10 cellular contexts compared by ENCODE assay signal in genomic region chr10:110241407-110241806, GRCh38. TPM values are rescaled to one million over a fixed set of nuclear protein-coding genes. Genes with fewer than 3 reads are reported as not detected.
DNase-seq lines count a peak whose midpoint lies in the region; ATAC-seq and TF ChIP-seq lines count a peak whose summit lies in the region.
"Had no signal": no experiment of that assay in that cellular context is flagged by ENCODE, and none has a peak within 500 bp of the region (broad histone marks: within the 10 kb centered on the region; RNA-seq: fewer than 3 reads in every experiment).

No MANE protein-coding gene starts in this region.

- intact Hi-C loops in naive thymus-derived CD4-positive, alpha-beta T cell (cut with micrococcal nuclease): loop anchor here in 1 of 2 donors (5.0 kb wide), 1 partner anchor 36 kb away; no protein-coding TSS in a partner anchor

- peaks cover 15% of the 10 kb centered on the region for H3K4me1 Mint-ChIP-seq in activated CD4-positive, alpha-beta T cell treated with anti-CD3 and anti-CD28 coated beads, Interleukin-2, amount 10 ng/mL, durations not matched to agents 7 days and 5 days
- H3K4me1 Mint-ChIP-seq in naive thymus-derived CD4-positive, alpha-beta T cell: peaks cover 18 to 58% (median 43%) of the 10 kb centered on the region in 7 donors

- POLR2A ChIA-PET in activated CD4-positive, alpha-beta T cell treated with anti-CD3 and anti-CD28 coated beads, Interleukin-2, amount 10 ng/mL, durations not matched to agents 7 days and 5 days (lab: Charles Lee): no interaction called here
- POLR2A ChIA-PET in naive thymus-derived CD4-positive, alpha-beta T cell (lab: Charles Lee): interaction anchor here (0.7 kb wide), 1 partner anchor 12 kb away, joined by 4 read pairs; no protein-coding TSS in a partner anchor

- no peak for DNase-seq in activated CD4-positive, alpha-beta T cell treated with anti-CD3 and anti-CD28 coated beads, Interleukin-2, amount 10 ng/mL, durations not matched to agents 7 days and 5 days
- DNase-seq in activated CD4-positive, alpha-beta T cell treated with anti-CD3 and anti-CD28 coated beads for 1 hour: no peak
- DNase-seq in naive thymus-derived CD4-positive, alpha-beta T cell: no peak
- DNase-seq in NCI-H2227 (lab: John Stamatoyannopoulos, UW; ENCODE audit: unreplicated experiment) (no peak), foreskin keratinocyte (no peak), epidermal melanocyte (ENCODE audit: insufficient read length, low spot score) (no peak)
- DNase-seq: ACHN had no signal

- H3K79me2 ChIP-seq in Loucy (ENCODE audit: insufficient read depth, low read length): peaks cover 14% of the 10 kb centered on the region; the same call in 1 of the 2 replicates

- H3K4me3 ChIP-seq in Loucy (ENCODE audit: low read length, poor library complexity, severe bottlenecking): peak overlapping the region; percentile 41
- H3K4me3 ChIP-seq in naive thymus-derived CD4-positive, alpha-beta T cell (ENCODE audit: low read length): no peak overlapping the region

- peaks cover 10% of the 10 kb centered on the region; the same call in 1 of the 2 replicates for H3K36me3 ChIP-seq in Loucy (ENCODE audit: insufficient read depth, low read length)
- H3K36me3 ChIP-seq in naive thymus-derived CD4-positive, alpha-beta T cell (ENCODE audit: control insufficient read depth in 2 of 3, insufficient read depth in 3 of 3, low read length in 3 of 3): peaks cover 0 to 9% (median 0%) of the 10 kb centered on the region in 3 experiments

- TF ChIP-seq CTCF in Loucy (conservative IDR thresholded peaks at IDR 0.05; ENCODE audit: low read length) (no peak), foreskin keratinocyte (conservative IDR thresholded peaks at IDR 0.05) (no peak)

- peaks cover 28% of the 10 kb centered on the region for H3K4me1 ChIP-seq in Loucy (ENCODE audit: insufficient read depth, low read length, poor library complexity, severe bottlenecking)
- peaks cover 3 to 4% of the 10 kb centered on the region in 2 donors for H3K4me1 ChIP-seq in naive thymus-derived CD4-positive, alpha-beta T cell (ENCODE audit: control insufficient read depth in 2 of 2, insufficient read depth in 2 of 2, low read length in 2 of 2)
- no peaks in the 10 kb centered on the region for H3K4me1 ChIP-seq in foreskin keratinocyte
- H3K4me1 ChIP-seq: parathyroid adenoma had no signal

- no peaks in the 10 kb centered on the region; the same call in 1 of the 2 replicates for H3K9me3 ChIP-seq in Loucy (ENCODE audit: insufficient read depth, low read depth, low read length)
- no peaks in the 10 kb centered on the region for H3K9me3 ChIP-seq in naive thymus-derived CD4-positive, alpha-beta T cell (ENCODE audit: control insufficient read depth in 2 of 3, low read length in 3 of 3)

- peak overlapping the region; percentile 4 for H3K27ac Mint-ChIP-seq in activated CD4-positive, alpha-beta T cell treated with anti-CD3 and anti-CD28 coated beads, Interleukin-2, amount 10 ng/mL, durations not matched to agents 7 days and 5 days
- peak overlapping the region in 1 of 9 donors; percentile 0 for H3K27ac Mint-ChIP-seq in naive thymus-derived CD4-positive, alpha-beta T cell

- peak overlapping the region; percentile 59 for H3K4me2 ChIP-seq in Loucy (ENCODE audit: low read depth, low read length, poor library complexity, severe bottlenecking)

- peaks cover 31% of the 10 kb centered on the region for H3K36me3 Mint-ChIP-seq in activated CD4-positive, alpha-beta T cell treated with anti-CD3 and anti-CD28 coated beads, Interleukin-2, amount 10 ng/mL, durations not matched to agents 7 days and 5 days (ENCODE audit: low read depth)
- H3K36me3 Mint-ChIP-seq in naive thymus-derived CD4-positive, alpha-beta T cell: peaks cover 17 to 58% (median 42%) of the 10 kb centered on the region in 5 donors

- ATAC-seq in GM21528 (IDR thresholded peaks at IDR 0.05; ENCODE audit: low FRiP score, unreplicated experiment): peak; percentile 69
- ATAC-seq in naive thymus-derived CD4-positive, alpha-beta T cell: no peak
- ATAC-seq in foreskin keratinocyte: no peak

- H3K9me3 Mint-ChIP-seq in activated CD4-positive, alpha-beta T cell treated with anti-CD3 and anti-CD28 coated beads, Interleukin-2, amount 10 ng/mL, durations not matched to agents 7 days and 5 days: no peaks in the 10 kb centered on the region
- peaks cover 0 to 5% (median 0%) of the 10 kb centered on the region in 11 donors for H3K9me3 Mint-ChIP-seq in naive thymus-derived CD4-positive, alpha-beta T cell

- no peak overlapping the region for H2AFZ ChIP-seq in Loucy (ENCODE audit: low read length)
- H2AFZ ChIP-seq: parathyroid adenoma had no signal

- H3K4me3 Mint-ChIP-seq in activated CD4-positive, alpha-beta T cell treated with anti-CD3 and anti-CD28 coated beads, Interleukin-2, amount 10 ng/mL, durations not matched to agents 7 days and 5 days: no peak overlapping the region
- peak overlapping the region in 6 of 10 donors; percentile 2 to 46 (median 32) for H3K4me3 Mint-ChIP-seq in naive thymus-derived CD4-positive, alpha-beta T cell

- no peaks in the 10 kb centered on the region for H3K27me3 ChIP-seq in Loucy (ENCODE audit: insufficient read depth, low read length, poor library complexity, severe bottlenecking)
- no peaks in the 10 kb centered on the region for H3K27me3 ChIP-seq in naive thymus-derived CD4-positive, alpha-beta T cell (ENCODE audit: control insufficient read depth in 2 of 2, insufficient read depth in 2 of 2, low read length in 2 of 2)
- no peaks in the 10 kb centered on the region for H3K27me3 ChIP-seq in foreskin keratinocyte

- H3K27ac ChIP-seq in naive thymus-derived CD4-positive, alpha-beta T cell (ENCODE audit: low read depth, low read length): no peak overlapping the region
- no peak overlapping the region for H3K27ac ChIP-seq in foreskin keratinocyte
- H3K27ac ChIP-seq: parathyroid adenoma had no signal

- no peaks in the 10 kb centered on the region for H4K20me1 ChIP-seq in Loucy (ENCODE audit: insufficient read depth, low read length, poor library complexity, severe bottlenecking)

- no peaks in the 10 kb centered on the region for H3K9me2 ChIP-seq in Loucy (replicated peaks; ENCODE audit: low read depth, low read length)

- H3K9ac ChIP-seq in Loucy (ENCODE audit: low read depth, low read length, poor library complexity, severe bottlenecking): peak overlapping the region; percentile 22
- H3K9ac ChIP-seq: parathyroid adenoma had no signal

- CTCF ChIA-PET in activated CD4-positive, alpha-beta T cell treated with anti-CD3 and anti-CD28 coated beads, Interleukin-2, amount 10 ng/mL, durations not matched to agents 7 days and 5 days (lab: Charles Lee): interaction anchor here (1.2 to 1.5 kb wide), 4 partner anchors 8 to 26 kb away, joined by 3 to 5 read pairs (median 4); no protein-coding TSS in a partner anchor
- CTCF ChIA-PET in naive thymus-derived CD4-positive, alpha-beta T cell (lab: Charles Lee): interaction anchor here (0.7 kb wide), 2 partner anchors 21 to 33 kb away, joined by 3 to 4 read pairs; no protein-coding TSS in a partner anchor

- H3K27me3 Mint-ChIP-seq in activated CD4-positive, alpha-beta T cell treated with anti-CD3 and anti-CD28 coated beads, Interleukin-2, amount 10 ng/mL, durations not matched to agents 7 days and 5 days: peaks cover 15% of the 10 kb centered on the region
- peaks cover 0 to 38% (median 0%) of the 10 kb centered on the region in 5 donors for H3K27me3 Mint-ChIP-seq in naive thymus-derived CD4-positive, alpha-beta T cell

- no peaks in the 10 kb centered on the region for H3F3A ChIP-seq in Loucy (ENCODE audit: low read depth)

RNA-seq across cellular contexts. Expression of gene MXI1, which starts 34.0 kb away (rescaled TPM):
- total RNA-seq in activated CD4-positive, alpha-beta T cell treated with anti-CD3 and anti-CD28 coated beads, Interleukin-2, amount 10 ng/mL, durations not matched to agents 7 days and 5 days: 10 to 100 TPM; 16.2 to 19.8 TPM
- 10 to 100 TPM; 36.6 to 57.1 (median 54.9) TPM for total RNA-seq in naive thymus-derived CD4-positive, alpha-beta T cell
- polyA plus RNA-seq in naive thymus-derived CD4-positive, alpha-beta T cell: 10 to 100 TPM; 46.1 to 52.7 TPM
- total RNA-seq in foreskin keratinocyte: 6.8 and 8.4 TPM in 2 replicates
- 3.6 and 4.0 TPM in 2 replicates for polyA plus RNA-seq in foreskin keratinocyte
